In genomic region chr11:78208257-78209165, GRCh38 we compare ENCODE assay signal across 2 cellular contexts.
A peak's percentile ranks its signal among the peaks of the same experiment; 100 is the strongest.
TF ChIP-seq lines count a peak whose summit lies in the region.

No MANE protein-coding gene starts in this region.

TF ChIP-seq in SK-N-SH treated with all-trans-retinoic acid at 6 μM for 48 hours, 23 proteins besides CTCF, POLR2A, EP300 and RAD21:
- TF ChIP-seq CREB5 (CRISPR knock-in tag; IDR thresholded peaks at IDR 0.05; ENCODE audit: low read depth) (no peak), ARNTL (CRISPR knock-in tag; IDR thresholded peaks at IDR 0.05; ENCODE audit: borderline replicate concordance, low read depth) (no peak), TOX (CRISPR knock-in tag; IDR thresholded peaks at IDR 0.05; ENCODE audit: borderline replicate concordance) (no peak), BACH2 (CRISPR knock-in tag; IDR thresholded peaks at IDR 0.05; ENCODE audit: borderline replicate concordance) (no peak), SNAI2 (CRISPR knock-in tag; IDR thresholded peaks at IDR 0.05) (0 out of 2 replicates have a peak, but pooled peaks have one; percentile 5), ZFP30 (CRISPR knock-in tag; IDR thresholded peaks at IDR 0.05) (peak; percentile 10; the same call in 1 of the 2 replicates), ZNF565 (CRISPR knock-in tag; conservative IDR thresholded peaks at IDR 0.05; ENCODE audit: low read depth) (no peak)
TF ChIP-seq in SK-N-SH treated with all-trans-retinoic acid at 6 μM for 48 hours: peak in this region for 2.

TF ChIP-seq in SK-N-SH, 30 proteins besides CTCF, POLR2A, EP300 and RAD21:
- no peak for TF ChIP-seq RFX5 (IDR thresholded peaks at IDR 0.05; ENCODE audit: low read length)
- TF ChIP-seq TCF12 (IDR thresholded peaks at IDR 0.05), result no peak
- no peak for TF ChIP-seq POLR2AphosphoS5 (IDR thresholded peaks at IDR 0.05; ENCODE audit: low read depth, low read length)
- TF ChIP-seq CHD2 (IDR thresholded peaks at IDR 0.05; ENCODE audit: low read length, partially characterized antibody), result no peak
- no peak for TF ChIP-seq ELF1 (IDR thresholded peaks at IDR 0.05)
- TF ChIP-seq IRF3 (IDR thresholded peaks at IDR 0.05; ENCODE audit: low read depth, low read length), result no peak
- no peak for TF ChIP-seq JUND (IDR thresholded peaks at IDR 0.05)
- TF ChIP-seq USF2 (IDR thresholded peaks at IDR 0.05; ENCODE audit: borderline replicate concordance, low read depth, low read length), result no peak
- no peak for TF ChIP-seq MEF2A (IDR thresholded peaks at IDR 0.05; ENCODE audit: borderline replicate concordance, low read depth)
- TF ChIP-seq SMC3 (IDR thresholded peaks at IDR 0.05; ENCODE audit: low read depth, low read length), result no peak
- TF ChIP-seq NFIC (IDR thresholded peaks at IDR 0.05; ENCODE audit: borderline replicate concordance), result no peak
- no peak for TF ChIP-seq USF1 (IDR thresholded peaks at IDR 0.05; ENCODE audit: borderline replicate concordance, low read depth)
- no peak for TF ChIP-seq MXI1 (IDR thresholded peaks at IDR 0.05; ENCODE audit: low read depth, low read length)
